In the genomic region with DNA sequence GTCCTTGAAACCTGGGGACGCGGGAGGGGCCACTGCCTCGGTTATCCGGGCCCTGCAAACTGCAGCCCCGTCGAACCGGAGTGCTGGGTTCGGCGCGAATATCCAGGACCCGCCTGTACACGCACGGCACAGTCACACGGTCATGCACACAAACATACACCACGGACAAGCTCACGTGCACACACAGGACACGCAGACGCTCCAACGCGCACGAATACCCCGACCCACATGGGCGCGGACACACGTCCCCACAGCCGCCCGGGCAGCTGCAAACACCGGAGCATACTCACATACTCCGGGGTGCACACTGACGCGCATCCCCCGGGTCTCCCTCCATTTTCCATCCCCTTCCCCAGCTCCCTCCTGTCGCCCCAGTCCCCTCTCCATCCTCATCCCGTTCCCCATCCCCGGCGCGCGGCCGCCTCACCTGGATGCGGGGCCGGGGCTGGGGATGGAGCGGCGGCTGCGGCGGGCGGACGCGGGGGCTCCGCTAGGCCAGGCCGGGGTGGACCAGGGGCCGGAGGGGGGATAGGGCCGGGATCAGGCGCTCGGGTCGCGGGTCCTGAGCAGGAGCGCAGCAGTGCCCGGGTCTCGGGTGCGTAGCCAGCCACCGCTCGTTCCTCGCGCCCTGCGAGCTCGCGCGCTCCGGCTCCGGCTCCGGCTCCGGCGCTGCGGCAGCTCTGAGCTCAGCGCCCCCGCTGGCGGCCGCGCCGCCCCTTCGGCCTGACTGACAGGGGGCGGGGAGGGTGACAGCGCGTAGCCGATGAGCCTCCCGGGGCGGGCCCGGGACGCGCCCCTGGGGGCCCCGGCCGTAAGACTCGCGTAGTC, we compare ENCODE assay signal across 8 cellular contexts. TPM values are rescaled to one million over a fixed set of nuclear protein-coding genes. Genes with fewer than 3 reads are reported as not detected.
DNase-seq lines count a peak whose midpoint lies in the region; ATAC-seq and TF ChIP-seq lines count a peak whose summit lies in the region.

Gene EIF4E1B (plus strand): TSS at position 823 of the 828 bp plus-strand sequence. CDS start 12,113 bp downstream, outside the sequence.
Gene SNCB (minus strand): TSS at position 682 of the 828 bp plus-strand sequence. CDS start 880 bp downstream, outside the sequence.

- no peak within 1 kb of the TSS for H3K9ac ChIP-seq in IMR-90 (ENCODE audit: low read depth, low read length)
- H3K9ac ChIP-seq in fibroblast of lung (ENCODE audit: insufficient read depth, low read length) = no peak within 1 kb of the TSS

- H2BK15ac ChIP-seq in IMR-90 (ENCODE audit: low read depth, low read length) = no peak within 1 kb of the TSS

- no peak within 1 kb of the TSS for H2BK20ac ChIP-seq in IMR-90 (ENCODE audit: low read depth, low read length)

- no peak for TF ChIP-seq POLR2A in IMR-90 (IDR thresholded peaks at IDR 0.05; ENCODE audit: low read depth, low read length)

- H3K79me1 ChIP-seq in IMR-90 (ENCODE audit: low read depth in 1 of 2, low read length in 2 of 2) = no peaks in the 10 kb centered on the region

- no peaks in the 10 kb centered on the region for H3K79me2 ChIP-seq in fibroblast of lung (ENCODE audit: control insufficient read depth, insufficient read depth, low read length)

- ATAC-seq in IMR-90 (ENCODE audit: low read depth) = peak; percentile 94
- ATAC-seq in activated CD8-positive, alpha-beta T cell treated with anti-CD3 and anti-CD28 coated beads, Interleukin-2, amount 10 ng/mL, durations not matched to agents 7 days and 5 days = peak; percentile 94

- H4K5ac ChIP-seq in IMR-90 (ENCODE audit: low read depth, low read length) = no peak within 1 kb of the TSS

- no peaks in the 10 kb centered on the region for H3K9me3 ChIP-seq in IMR-90 (ENCODE audit: control insufficient read depth, insufficient read depth, low read length)
- H3K9me3 ChIP-seq in fibroblast of lung (ENCODE audit: control insufficient read depth, insufficient read depth, low read depth, low read length) = no peaks in the 10 kb centered on the region
- no peaks in the 10 kb centered on the region for H3K9me3 ChIP-seq in neuron (ENCODE audit: low read length)

- H3K9me3 Mint-ChIP-seq in activated CD8-positive, alpha-beta T cell treated with anti-CD3 and anti-CD28 coated beads, Interleukin-2, amount 10 ng/mL, durations not matched to agents 7 days and 5 days (ENCODE audit: insufficient read depth) = no peaks in the 10 kb centered on the region

- no peak within 1 kb of the TSS for H2AK5ac ChIP-seq in IMR-90 (ENCODE audit: low read depth, low read length)

- peaks cover 68% of the 10 kb centered on the region for H3K27me3 Mint-ChIP-seq in activated CD8-positive, alpha-beta T cell treated with anti-CD3 and anti-CD28 coated beads, Interleukin-2, amount 10 ng/mL, durations not matched to agents 7 days and 5 days (ENCODE audit: low read depth)

- H3K4ac ChIP-seq in IMR-90 (ENCODE audit: low read depth, low read length) = no peak within 1 kb of the TSS

- no peak within 1 kb of the TSS for H3K18ac ChIP-seq in IMR-90 (ENCODE audit: low read depth, low read length)

- no peak within 1 kb of the TSS for H3K56ac ChIP-seq in IMR-90 (ENCODE audit: extremely low read depth, insufficient read depth, low read length)

- H3K27ac ChIP-seq in IMR-90 (ENCODE audit: insufficient read depth, low read length) = no peak within 1 kb of the TSS
- H3K27ac ChIP-seq in fibroblast of lung (ENCODE audit: insufficient read depth, low read length) = no peak within 1 kb of the TSS

- peak within 1 kb of the TSS; percentile 35; the same call in 1 of the 2 replicates for H3K23ac ChIP-seq in IMR-90 (ENCODE audit: low read depth, low read length)

- no peaks in the 10 kb centered on the region; the same call in 1 of the 2 replicates for H4K20me1 ChIP-seq in IMR-90 (ENCODE audit: insufficient read depth, low read length)
- no peaks in the 10 kb centered on the region for H4K20me1 ChIP-seq in fibroblast of lung (ENCODE audit: control insufficient read depth, extremely low read depth, insufficient read depth, low read length)

- peak within 1 kb of the TSS; percentile 19 for H3K27ac Mint-ChIP-seq in activated CD8-positive, alpha-beta T cell treated with anti-CD3 and anti-CD28 coated beads, Interleukin-2, amount 10 ng/mL, durations not matched to agents 7 days and 5 days

- intact Hi-C loops in IMR-90 (cut with micrococcal nuclease) = no loop called here

- no peak within 1 kb of the TSS for H2BK120ac ChIP-seq in IMR-90 (ENCODE audit: low read depth, low read length)

- no peak for TF ChIP-seq RAD21 in IMR-90 (IDR thresholded peaks at IDR 0.05; ENCODE audit: low read length)

- no peaks in the 10 kb centered on the region for H3K36me3 ChIP-seq in IMR-90 (ENCODE audit: control insufficient read depth, insufficient read depth, low read length)
- H3K36me3 ChIP-seq in fibroblast of lung (ENCODE audit: control insufficient read depth, insufficient read depth, low read length) = no peaks in the 10 kb centered on the region
- H3K36me3 ChIP-seq in neuron (ENCODE audit: insufficient read depth, low read length) = no peaks in the 10 kb centered on the region

- peaks cover 3% of the 10 kb centered on the region; the same call in 1 of the 2 replicates for H3K9me1 ChIP-seq in IMR-90 (ENCODE audit: insufficient read depth, low read length)

- no peak for TF ChIP-seq CTCF in IMR-90 (conservative IDR thresholded peaks at IDR 0.05; ENCODE audit: low read depth, low read length)
- no peak for TF ChIP-seq CTCF in fibroblast of lung (conservative IDR thresholded peaks at IDR 0.05 in 1 of 2, IDR thresholded peaks at IDR 0.05 in 1 of 2; ENCODE audit: low read depth in 1 of 2, low read length in 2 of 2)

- H3K36me3 Mint-ChIP-seq in activated CD8-positive, alpha-beta T cell treated with anti-CD3 and anti-CD28 coated beads, Interleukin-2, amount 10 ng/mL, durations not matched to agents 7 days and 5 days (ENCODE audit: low read depth) = no peaks in the 10 kb centered on the region

- 1% methylated on average over 43 of the region's 94 CpGs; no CpG with 5 or more reads in 1 of the 2 experiments for WGBS in IMR-90 (ENCODE audit: extremely low coverage in 2 of 2, insufficient read length in 1 of 2), 2 experiments

- H3K27me3 ChIP-seq in IMR-90 (ENCODE audit: control insufficient read depth, insufficient read depth, low read length) = peaks cover 73% of the 10 kb centered on the region
- peaks cover 27% of the 10 kb centered on the region for H3K27me3 ChIP-seq in fibroblast of lung (ENCODE audit: control insufficient read depth, insufficient read depth, low read length)
- H3K27me3 ChIP-seq in neuron (ENCODE audit: insufficient read depth, low read length) = peaks cover 81% of the 10 kb centered on the region

- peak within 1 kb of the TSS; percentile 11 for H3K4me3 Mint-ChIP-seq in activated CD8-positive, alpha-beta T cell treated with anti-CD3 and anti-CD28 coated beads, Interleukin-2, amount 10 ng/mL, durations not matched to agents 7 days and 5 days

- POLR2A ChIA-PET in IMR-90 (lab: Charles Lee; ENCODE audit: unreplicated experiment) = interaction anchor here (0.6 kb wide), 1 partner anchor 233 kb away, joined by 3 read pairs; no protein-coding TSS in a partner anchor
- POLR2A ChIA-PET in activated CD8-positive, alpha-beta T cell treated with anti-CD3 and anti-CD28 coated beads, Interleukin-2, amount 10 ng/mL, durations not matched to agents 7 days and 5 days (lab: Charles Lee) = interaction anchor here (0.8 to 1.6 kb wide), 3 partner anchors 8 to 217 kb away, joined by 3 to 4 read pairs (median 3); partner anchors contain the start of gene TSPAN17

- H2AK9ac ChIP-seq in IMR-90 (replicated peaks; ENCODE audit: low read depth, low read length, poor library complexity) = peak within 1 kb of the TSS; percentile 55

- in situ Hi-C loops in IMR-90 (cut with MboI; ENCODE audit: low sequenced_read_pairs) = loop anchor here (10.0 kb wide), 1 partner anchor 55 kb away; no protein-coding TSS in a partner anchor

- CTCF ChIA-PET in IMR-90 (lab: Yijun Ruan, JAX) = interaction anchor here (0.6 to 1.9 kb wide), 5 partner anchors 17 to 1607 kb away, joined by 3 to 7 read pairs (median 4); partner anchors contain the start of gene TSPAN17
- CTCF ChIA-PET in activated CD8-positive, alpha-beta T cell treated with anti-CD3 and anti-CD28 coated beads, Interleukin-2, amount 10 ng/mL, durations not matched to agents 7 days and 5 days (lab: Charles Lee) = interaction anchor here (0.7 to 2.3 kb wide), 6 partner anchors 8 to 900 kb away, joined by 3 to 15 read pairs (median 4); partner anchors contain the start of gene TSPAN17

- H3K4me1 ChIP-seq in IMR-90 (ENCODE audit: control insufficient read depth, insufficient read depth, low read length) = peaks cover 2% of the 10 kb centered on the region; the same call in 1 of the 2 replicates
- H3K4me1 ChIP-seq in fibroblast of lung (ENCODE audit: control insufficient read depth, extremely low read depth, insufficient read depth, low read length) = peaks cover 3% of the 10 kb centered on the region
- H3K4me1 ChIP-seq in neuron (ENCODE audit: insufficient read depth, low read length) = peaks cover 19% of the 10 kb centered on the region

- no peak within 1 kb of the TSS; the same call in 1 of the 2 replicates for H3K14ac ChIP-seq in IMR-90 (replicated peaks; ENCODE audit: low read depth, low read length)

- H4K91ac ChIP-seq in IMR-90 (ENCODE audit: insufficient read depth, low read depth, low read length) = no peak within 1 kb of the TSS

- peak; percentile 81 for DNase-seq in activated effector memory CD4-positive, alpha-beta T cell treated with anti-CD3 and anti-CD28 coated beads, Interleukin-2, amount 50 U/mL, for 16 hours
- no peak for DNase-seq in activated effector memory CD4-positive, alpha-beta T cell treated with Interleukin-2 at 50 U/mL for 16 hours
- DNase-seq in IMR-90 (no peak), fibroblast of lung (ENCODE audit: low read depth in 2 of 2) (peak; percentile 30 to 50), NCI-H1048 (lab: John Stamatoyannopoulos, UW) (no peak), ureter (ENCODE audit: low spot score) (no peak)
- DNase-seq in activated CD8-positive, alpha-beta T cell treated with anti-CD3 and anti-CD28 coated beads, Interleukin-2, amount 10 ng/mL, durations not matched to agents 7 days and 5 days = peak; percentile 64

- peak within 1 kb of the TSS; percentile 82 for H2AFZ ChIP-seq in IMR-90 (replicated peaks; ENCODE audit: low read length, poor library complexity)
- H2AFZ ChIP-seq in fibroblast of lung (ENCODE audit: low read length) = no peak within 1 kb of the TSS
- peak within 1 kb of the TSS; percentile 41 for H2AFZ ChIP-seq in neuron (ENCODE audit: low read depth, low read length)

- H4K8ac ChIP-seq in IMR-90 (ENCODE audit: low read depth in 2 of 2, low read length in 2 of 2) = no peak within 1 kb of the TSS

- peak within 1 kb of the TSS; percentile 26 for H3K4me3 ChIP-seq in IMR-90 (ENCODE audit: insufficient read depth, low read depth, low read length)
- H3K4me3 ChIP-seq in fibroblast of lung (replicated peaks in 1 of 4; ENCODE audit: control extremely low read depth in 1 of 4, insufficient read depth in 1 of 4, low read depth in 3 of 4, low read length in 4 of 4) = peak within 1 kb of the TSS; percentile 19 to 53 (median 40)
- peak within 1 kb of the TSS; percentile 31 for H3K4me3 ChIP-seq in neuron (ENCODE audit: low read length)

- no peak within 1 kb of the TSS for H2BK5ac ChIP-seq in IMR-90 (ENCODE audit: low read depth, low read length, poor library complexity, severe bottlenecking)

- H3K4me2 ChIP-seq in IMR-90 (ENCODE audit: low read depth, low read length) = peak within 1 kb of the TSS; percentile 87
- H3K4me2 ChIP-seq in fibroblast of lung (ENCODE audit: extremely low read depth, insufficient read depth, low read length) = peak within 1 kb of the TSS; percentile 74

- no TSS peak for BruUV-seq in IMR-90 (replicated peaks; lab: Mats Ljungman, UMichigan)

- peaks cover 25% of the 10 kb centered on the region for H3K4me1 Mint-ChIP-seq in activated CD8-positive, alpha-beta T cell treated with anti-CD3 and anti-CD28 coated beads, Interleukin-2, amount 10 ng/mL, durations not matched to agents 7 days and 5 days (ENCODE audit: low read depth)

- dilution Hi-C loops in IMR-90 (cut with HindIII; ENCODE audit: low sequenced_read_pairs, unreplicated experiment) = no loop called here

RNA-seq across cellular contexts. Expression of gene EIF4E1B, which starts in this region (rescaled TPM):
- not detected in 2 replicates for total RNA-seq in IMR-90 (2012; rRNA removed)
- not detected in 2 replicates for polyA plus RNA-seq in IMR-90 (2012; rRNA removed)
- polyA plus RNA-seq in IMR-90 (2012; cell fraction: cytosol; rRNA removed) = not detected in 2 replicates
- polyA plus RNA-seq in IMR-90 (2012; cell fraction: nucleus; rRNA removed; ENCODE audit: low replicate concordance) = not detected in 2 replicates
- total RNA-seq in activated CD8-positive, alpha-beta T cell treated with anti-CD3 and anti-CD28 coated beads, Interleukin-2, amount 10 ng/mL, durations not matched to agents 7 days and 5 days = not detected
- not detected in 2 replicates for total RNA-seq in fibroblast of lung
- not detected in 2 replicates for polyA plus RNA-seq in fibroblast of lung
- polyA plus RNA-seq in fibroblast of lung (2012) = not detected in 2 replicates
- polyA minus RNA-seq in fibroblast of lung (ENCODE audit: low replicate concordance) = not detected in 2 replicates
- not detected for total RNA-seq in ureter

RNA-seq across cellular contexts. Expression of gene SNCB, which starts in this region (rescaled TPM):
- total RNA-seq in IMR-90 (2012; rRNA removed) = not detected in 2 replicates
- polyA plus RNA-seq in IMR-90 (2012; rRNA removed) = 0.40 and 0.41 TPM in 2 replicates
- 0.52 and 0.58 TPM in 2 replicates for polyA plus RNA-seq in IMR-90 (2012; cell fraction: cytosol; rRNA removed)
- polyA plus RNA-seq in IMR-90 (2012; cell fraction: nucleus; rRNA removed; ENCODE audit: low replicate concordance) = 0.51 and 0.54 TPM in 2 replicates
- total RNA-seq in activated CD8-positive, alpha-beta T cell treated with anti-CD3 and anti-CD28 coated beads, Interleukin-2, amount 10 ng/mL, durations not matched to agents 7 days and 5 days = not detected
- total RNA-seq in fibroblast of lung = 0.17 TPM in 1 of 2 replicates, not detected in the other
- polyA plus RNA-seq in fibroblast of lung = 0.22 and 2.3 TPM in 2 replicates
- 0.17 and 3.5 TPM in 2 replicates for polyA plus RNA-seq in fibroblast of lung (2012)
- polyA minus RNA-seq in fibroblast of lung (ENCODE audit: low replicate concordance) = 1.1 TPM in 1 of 2 replicates, not detected in the other
- not detected for total RNA-seq in ureter

Comparison
In these comparisons a context has a peak if more than half of its experiments do, and no peak if none do; other contexts are left out.
1. DNase-seq: peak in activated effector memory CD4-positive, alpha-beta T cell treated with anti-CD3 and anti-CD28 coated beads, Interleukin-2, amount 50 U/mL, for 16 hours (single experiment) and fibroblast of lung (2 of 2); none in activated effector memory CD4-positive, alpha-beta T cell treated with Interleukin-2 at 50 U/mL for 16 hours (single experiment), IMR-90 (single experiment), NCI-H1048 (single experiment) and ureter (single experiment).
2. Peak in ATAC-seq, H3K4me3 ChIP-seq and H3K4me2 ChIP-seq in IMR-90; RNA of the genes that start here not detected or under 1 TPM.
3. Peak in DNase-seq and ATAC-seq in activated CD8-positive, alpha-beta T cell treated with anti-CD3 and anti-CD28 coated beads, Interleukin-2, amount 10 ng/mL, durations not matched to agents 7 days and 5 days; RNA of the genes that start here not detected or under 1 TPM.
4. Peak in every context shown above with its lines, with median percentiles within 50 percentile points of each other: H3K4me3 ChIP-seq.